ENCODE assay signal across 22 cellular contexts in genomic region chr13:53042897-53043296, GRCh38. TPM values are rescaled to one million over a fixed set of nuclear protein-coding genes. Genes with fewer than 3 reads are reported as not detected.
DNase-seq lines count a peak whose midpoint lies in the region; ATAC-seq and TF ChIP-seq lines count a peak whose summit lies in the region.
"Had no signal": no experiment of that assay in that cellular context is flagged by ENCODE, and none has a peak within 500 bp of the region (broad histone marks: within the 10 kb centered on the region; RNA-seq: fewer than 3 reads in every experiment).

No MANE protein-coding gene starts in this region.

- H3K36me3 ChIP-seq in left ventricle myocardium inferior (no peaks in the 10 kb centered on the region), right atrium auricular region (no peaks in the 10 kb centered on the region), mucosa of descending colon (ENCODE audit: low read depth) (no peaks in the 10 kb centered on the region)
- H3K36me3 ChIP-seq: BLaER1 treated with 17β-estradiol and CSF1 and Interleukin-3, amounts not matched to agents 10 nM and 100 nM had no signal

- H3K27ac ChIP-seq in left ventricle myocardium inferior (replicated peaks) = peak overlapping the region; percentile 44
- no peak overlapping the region for H3K27ac ChIP-seq in right atrium auricular region
- H3K27ac ChIP-seq: BLaER1 treated with 17β-estradiol and CSF1 and Interleukin-3, amounts not matched to agents 10 nM and 100 nM; PC-9 had no signal

- intact Hi-C loops in left ventricle myocardium inferior (cut with micrococcal nuclease) (no loop called here), mucosa of descending colon (cut with DNase I, micrococcal nuclease) (no loop called here)

- no peaks in the 10 kb centered on the region for H3K27me3 Mint-ChIP-seq in chondrocyte (ENCODE audit: low read depth)
- H3K27me3 Mint-ChIP-seq in activated T-helper 17 cell treated with anti-CD3 and anti-CD28 coated beads, Interleukin-2, amount 50 U/mL, for 72 hours = peaks cover 15% of the 10 kb centered on the region

- ATAC-seq in mucosa of descending colon = peak; percentile 32
- no peak for ATAC-seq in HG03280 (IDR thresholded peaks at IDR 0.05; ENCODE audit: unreplicated experiment)
- no peak for ATAC-seq in activated T-helper 17 cell treated with anti-CD3 and anti-CD28 coated beads, Interleukin-2, amount 50 U/mL, for 72 hours (replicated peaks)

- H3K4me1 ChIP-seq in left ventricle myocardium inferior (no peaks in the 10 kb centered on the region), right atrium auricular region (no peaks in the 10 kb centered on the region), mucosa of descending colon (ENCODE audit: low read depth) (peaks cover 6% of the 10 kb centered on the region)
- H3K4me1 ChIP-seq: BLaER1 treated with 17β-estradiol and CSF1 and Interleukin-3, amounts not matched to agents 10 nM and 100 nM had no signal

- H3K9me3 Mint-ChIP-seq in chondrocyte (ENCODE audit: low read depth) = no peaks in the 10 kb centered on the region
- no peaks in the 10 kb centered on the region for H3K9me3 Mint-ChIP-seq in activated T-helper 17 cell treated with anti-CD3 and anti-CD28 coated beads, Interleukin-2, amount 50 U/mL, for 72 hours
- H3K9me3 Mint-ChIP-seq: CD4-positive, alpha-beta T cell; H9 had no signal

- H3K4me3 ChIP-seq in left ventricle myocardium inferior (peak overlapping the region; percentile 49), right atrium auricular region (no peak overlapping the region), mucosa of descending colon (no peak overlapping the region)
- H3K4me3 ChIP-seq: BLaER1 treated with 17β-estradiol and CSF1 and Interleukin-3, amounts not matched to agents 10 nM and 100 nM; PC-9 had no signal

- no peak for TF ChIP-seq CTCF in left ventricle myocardium inferior (IDR thresholded peaks at IDR 0.05; ENCODE audit: borderline replicate concordance)
- TF ChIP-seq CTCF in right atrium auricular region (IDR thresholded peaks at IDR 0.05) = no peak
- TF ChIP-seq CTCF in chondrocyte (IDR thresholded peaks at IDR 0.05) = no peak
- TF ChIP-seq CTCF in mucosa of descending colon (IDR thresholded peaks at IDR 0.05) = no peak

- peaks cover 3% of the 10 kb centered on the region for H3K27me3 ChIP-seq in left ventricle myocardium inferior (ENCODE audit: low read depth)
- H3K27me3 ChIP-seq in right atrium auricular region = no peaks in the 10 kb centered on the region
- H3K27me3 ChIP-seq: BLaER1 treated with 17β-estradiol and CSF1 and Interleukin-3, amounts not matched to agents 10 nM and 100 nM had no signal

- H3K4me3 Mint-ChIP-seq in chondrocyte (ENCODE audit: unreplicated experiment) = peak overlapping the region; percentile 44
- H3K4me3 Mint-ChIP-seq in activated T-helper 17 cell treated with anti-CD3 and anti-CD28 coated beads, Interleukin-2, amount 50 U/mL, for 72 hours = no peak overlapping the region
- H3K4me3 Mint-ChIP-seq: CD4-positive, alpha-beta T cell; H9 had no signal

- peaks cover 37% of the 10 kb centered on the region for H3K4me1 Mint-ChIP-seq in chondrocyte (ENCODE audit: low read depth)
- H3K4me1 Mint-ChIP-seq in activated T-helper 17 cell treated with anti-CD3 and anti-CD28 coated beads, Interleukin-2, amount 50 U/mL, for 72 hours = no peaks in the 10 kb centered on the region

- peak overlapping the region; percentile 89 for H3K27ac Mint-ChIP-seq in chondrocyte (ENCODE audit: unreplicated experiment)
- no peak overlapping the region for H3K27ac Mint-ChIP-seq in activated T-helper 17 cell treated with anti-CD3 and anti-CD28 coated beads, Interleukin-2, amount 50 U/mL, for 72 hours
- H3K27ac Mint-ChIP-seq: CD4-positive, alpha-beta T cell had no signal

- DNase-seq in left ventricle myocardium inferior (no peak), right atrium auricular region (ENCODE audit: low spot score) (no peak), chondrocyte (ENCODE audit: low spot score) (no peak), mucosa of descending colon (no peak), stromal cell of bone marrow (ENCODE audit: low read depth) (peak; percentile 6)
- DNase-seq in effector CD8-positive, alpha-beta T cell (lab: John Stamatoyannopoulos, UW) = no peak
- DNase-seq: CD4-positive, alpha-beta T cell; H9; NCI-H1048; NCI-H1417; NCI-H1694; NCI-H2029 treated with DMSO at 0.1 percent for 48 hours; NCI-H526 treated with DMSO at 0.1 percent for 48 hours; PC-9; SHP77 had no signal

- no peaks in the 10 kb centered on the region for H3K9me3 ChIP-seq in left ventricle myocardium inferior (replicated peaks)
- H3K9me3 ChIP-seq in right atrium auricular region = no peaks in the 10 kb centered on the region
- no peaks in the 10 kb centered on the region for H3K9me3 ChIP-seq in mucosa of descending colon
- H3K9me3 ChIP-seq: BLaER1 treated with 17β-estradiol and CSF1 and Interleukin-3, amounts not matched to agents 10 nM and 100 nM had no signal

- H3K36me3 Mint-ChIP-seq in chondrocyte (ENCODE audit: low read depth) = peaks cover 2% of the 10 kb centered on the region
- H3K36me3 Mint-ChIP-seq in activated T-helper 17 cell treated with anti-CD3 and anti-CD28 coated beads, Interleukin-2, amount 50 U/mL, for 72 hours (ENCODE audit: low read depth) = no peaks in the 10 kb centered on the region

RNA-seq across cellular contexts. Expression of gene OLFM4, which starts 14.3 kb away (rescaled TPM):
- total RNA-seq in left ventricle myocardium inferior (0.55 TPM), right atrium auricular region (under 1 TPM in 1 of 2 donors, not detected in 1; 0.37 TPM), chondrocyte (0.18 to 0.25 TPM in 2 of 3 replicates, not detected in the other), mucosa of descending colon (1,000 to 10,000 TPM in 1 of 3 donors, 10 to 100 TPM in 2; 15.2 to 4,328 (median 91.8) TPM)
- total RNA-seq in activated T-helper 17 cell treated with anti-CD3 and anti-CD28 coated beads, Interleukin-2, amount 50 U/mL, for 72 hours = not detected
- total RNA-seq: A172; CD4-positive, alpha-beta T cell; H9; NCI-H460; PC-9; RPMI7951; SK-MEL-5 had no signal

Comparison
In these comparisons a context has a peak if more than half of its experiments do, and no peak if none do; other contexts are left out.
1. RNA of gene OLFM4, which starts 14.3 kb away (total RNA-seq): 15.2 to 4,328 TPM in mucosa of descending colon; 0.55 TPM in left ventricle myocardium inferior (single experiment), 0.37 TPM in right atrium auricular region, 0.18 to 0.25 TPM in chondrocyte and not detected in activated T-helper 17 cell treated with anti-CD3 and anti-CD28 coated beads, Interleukin-2, amount 50 U/mL, for 72 hours; every median in the first group is over 10 times any median in the second.